In genomic region chr1:207259391-207259790, GRCh38 we compare ENCODE assay signal across 11 cellular contexts.
DNase-seq lines count a peak whose midpoint lies in the region; ATAC-seq, FAIRE-seq and TF ChIP-seq lines count a peak whose summit lies in the region.
"Had no signal": no experiment of that assay in that cellular context is flagged by ENCODE, and none has a peak within 500 bp of the region (broad histone marks: within the 10 kb centered on the region; RNA-seq: fewer than 3 reads in every experiment).

No MANE protein-coding gene starts in this region.

- no peaks in the 10 kb centered on the region for H3K79me2 ChIP-seq in fibroblast of lung (ENCODE audit: control insufficient read depth, insufficient read depth, low read length)

- intact Hi-C loops in pancreas (cut with DNase I) (no loop called here), sigmoid colon (cut with DNase I) (no loop called here)
- intact Hi-C loops in activated T-helper 2 cell treated with anti-CD3 and anti-CD28 coated beads, Interferon-gamma antibody, Interleukin-2, Interleukin-4, amounts not matched to agents 10 μg/mL and 5 μg/mL and 100 μg/mL, durations not matched to agents 14 hours and 24 hours and 36 hours (cut with micrococcal nuclease) = no loop called here

- no peak overlapping the region for H3K4me3 Mint-ChIP-seq in activated T-helper 2 cell treated with anti-CD3 and anti-CD28 coated beads, Interferon-gamma antibody, Interleukin-2, Interleukin-4, amounts not matched to agents 10 μg/mL and 5 μg/mL and 100 μg/mL, durations not matched to agents 14 hours and 24 hours and 36 hours (ENCODE audit: low read depth)

- H3K27ac Mint-ChIP-seq in activated T-helper 2 cell treated with anti-CD3 and anti-CD28 coated beads, Interferon-gamma antibody, Interleukin-2, Interleukin-4, amounts not matched to agents 10 μg/mL and 5 μg/mL and 100 μg/mL, durations not matched to agents 14 hours and 24 hours and 36 hours = no peak overlapping the region

- no peak overlapping the region for H3K9ac ChIP-seq in fibroblast of lung (ENCODE audit: insufficient read depth, low read length)

- no peaks in the 10 kb centered on the region for H3K4me1 ChIP-seq in Peyer's patch
- H3K4me1 ChIP-seq in fibroblast of lung (ENCODE audit: control insufficient read depth, extremely low read depth, insufficient read depth, low read length) = no peaks in the 10 kb centered on the region
- H3K4me1 ChIP-seq in pancreas = no peaks in the 10 kb centered on the region
- no peaks in the 10 kb centered on the region for H3K4me1 ChIP-seq in sigmoid colon
- H3K4me1 ChIP-seq: SJSA1 had no signal

- no peak overlapping the region for H3K4me2 ChIP-seq in fibroblast of lung (ENCODE audit: extremely low read depth, insufficient read depth, low read length)

- H3K27ac ChIP-seq in Peyer's patch (no peak overlapping the region), fibroblast of lung (ENCODE audit: insufficient read depth, low read length) (no peak overlapping the region), pancreas (no peak overlapping the region), sigmoid colon (no peak overlapping the region)
- H3K27ac ChIP-seq: SJSA1 had no signal

- no peaks in the 10 kb centered on the region for H4K20me1 ChIP-seq in fibroblast of lung (ENCODE audit: control insufficient read depth, extremely low read depth, insufficient read depth, low read length)

- no peak overlapping the region for H2AFZ ChIP-seq in fibroblast of lung (ENCODE audit: low read length)

- no peak overlapping the region for H3K4me3 ChIP-seq in Peyer's patch
- H3K4me3 ChIP-seq in fibroblast of lung (replicated peaks in 1 of 4; ENCODE audit: control extremely low read depth in 1 of 4, insufficient read depth in 1 of 4, low read depth in 3 of 4, low read length in 4 of 4) = no peak overlapping the region
- H3K4me3 ChIP-seq in pancreas = no peak overlapping the region
- H3K4me3 ChIP-seq in sigmoid colon = no peak overlapping the region
- H3K4me3 ChIP-seq: SJSA1 had no signal

- peaks cover 2% of the 10 kb centered on the region for H3K27me3 Mint-ChIP-seq in activated T-helper 2 cell treated with anti-CD3 and anti-CD28 coated beads, Interferon-gamma antibody, Interleukin-2, Interleukin-4, amounts not matched to agents 10 μg/mL and 5 μg/mL and 100 μg/mL, durations not matched to agents 14 hours and 24 hours and 36 hours (ENCODE audit: low read depth)

- DNase-seq in ELR (ENCODE audit: low read depth) (peak; percentile 51), Peyer's patch (peak in 1 of 3 donors; percentile 54), fibroblast of lung (ENCODE audit: low read depth in 2 of 2) (peak; percentile 10 to 17), pancreas (peak in 1 of 6 donors; percentile 16), NCI-H446 (lab: John Stamatoyannopoulos, UW) (no peak), sigmoid colon (no peak)
- no peak for DNase-seq in activated T-helper 2 cell treated with anti-CD3 and anti-CD28 coated beads, Interferon-gamma antibody, Interleukin-2, Interleukin-4, amounts not matched to agents 10 μg/mL and 5 μg/mL and 100 μg/mL, durations not matched to agents 14 hours and 24 hours and 36 hours (ENCODE audit: low spot score)
- DNase-seq: Karpas-422 had no signal

- H3K4me1 Mint-ChIP-seq in activated T-helper 2 cell treated with anti-CD3 and anti-CD28 coated beads, Interferon-gamma antibody, Interleukin-2, Interleukin-4, amounts not matched to agents 10 μg/mL and 5 μg/mL and 100 μg/mL, durations not matched to agents 14 hours and 24 hours and 36 hours (ENCODE audit: low read depth) = no peaks in the 10 kb centered on the region

- H3K36me3 Mint-ChIP-seq in activated T-helper 2 cell treated with anti-CD3 and anti-CD28 coated beads, Interferon-gamma antibody, Interleukin-2, Interleukin-4, amounts not matched to agents 10 μg/mL and 5 μg/mL and 100 μg/mL, durations not matched to agents 14 hours and 24 hours and 36 hours (ENCODE audit: low read depth) = peaks cover 4% of the 10 kb centered on the region

- ATAC-seq in pancreas (peak in 3 of 4 donors; percentile 29 to 68 (median 56)), HG03139 (IDR thresholded peaks at IDR 0.05; ENCODE audit: unreplicated experiment) (no peak)

- FAIRE-seq in pancreas (lab: Jason Lieb, UNC) = no peak
- FAIRE-seq: GM12892 had no signal

- TF ChIP-seq POLR2A in Peyer's patch (IDR thresholded peaks at IDR 0.05) (no peak), sigmoid colon (IDR thresholded peaks at IDR 0.05) (no peak)

- TF ChIP-seq CTCF in Peyer's patch (IDR thresholded peaks at IDR 0.05) = peak in 4 of 6 experiments; percentile 28 to 77 (median 75)
- TF ChIP-seq CTCF in fibroblast of lung (conservative IDR thresholded peaks at IDR 0.05 in 1 of 2, IDR thresholded peaks at IDR 0.05 in 1 of 2; ENCODE audit: low read depth in 1 of 2, low read length in 2 of 2) = peak; percentile 31 to 52
- peak in 1 of 4 donors; percentile 25 for TF ChIP-seq CTCF in pancreas (IDR thresholded peaks at IDR 0.05)
- TF ChIP-seq CTCF in sigmoid colon (IDR thresholded peaks at IDR 0.05) = peak in 1 of 4 experiments; percentile 20

- H3K9me3 ChIP-seq in Peyer's patch = no peaks in the 10 kb centered on the region
- no peaks in the 10 kb centered on the region for H3K9me3 ChIP-seq in fibroblast of lung (ENCODE audit: control insufficient read depth, insufficient read depth, low read depth, low read length)
- H3K9me3 ChIP-seq in pancreas = no peaks in the 10 kb centered on the region
- peaks cover 0 to 5% (median 0%) of the 10 kb centered on the region in 4 donors for H3K9me3 ChIP-seq in sigmoid colon
- H3K9me3 ChIP-seq: SJSA1 had no signal

- peaks cover 20% of the 10 kb centered on the region for H3K9me3 Mint-ChIP-seq in activated T-helper 2 cell treated with anti-CD3 and anti-CD28 coated beads, Interferon-gamma antibody, Interleukin-2, Interleukin-4, amounts not matched to agents 10 μg/mL and 5 μg/mL and 100 μg/mL, durations not matched to agents 14 hours and 24 hours and 36 hours

- H3K36me3 ChIP-seq in Peyer's patch = no peaks in the 10 kb centered on the region
- H3K36me3 ChIP-seq in fibroblast of lung (ENCODE audit: control insufficient read depth, insufficient read depth, low read length) = no peaks in the 10 kb centered on the region
- H3K36me3 ChIP-seq in pancreas = no peaks in the 10 kb centered on the region
- no peaks in the 10 kb centered on the region for H3K36me3 ChIP-seq in sigmoid colon
- H3K36me3 ChIP-seq: SJSA1 had no signal

- no peak for TF ChIP-seq EP300 in sigmoid colon (IDR thresholded peaks at IDR 0.05)

- H3K27me3 ChIP-seq in Peyer's patch (no peaks in the 10 kb centered on the region), fibroblast of lung (ENCODE audit: control insufficient read depth, insufficient read depth, low read length) (no peaks in the 10 kb centered on the region), pancreas (no peaks in the 10 kb centered on the region), sigmoid colon (no peaks in the 10 kb centered on the region)
- H3K27me3 ChIP-seq: SJSA1 had no signal

Comparison
In these comparisons a context has a peak if more than half of its experiments do, and no peak if none do; other contexts are left out.
1. DNase-seq: peak in ELR (single experiment) and fibroblast of lung (2 of 2); none in NCI-H446 (0 of 2), sigmoid colon (single experiment) and activated T-helper 2 cell treated with anti-CD3 and anti-CD28 coated beads, Interferon-gamma antibody, Interleukin-2, Interleukin-4, amounts not matched to agents 10 μg/mL and 5 μg/mL and 100 μg/mL, durations not matched to agents 14 hours and 24 hours and 36 hours (single experiment).